In genomic region chr1:152185544-152186391, GRCh38 we compare ENCODE assay signal across 8 cellular contexts. TPM values are rescaled to one million over a fixed set of nuclear protein-coding genes. Genes with fewer than 3 reads are reported as not detected.
A peak's percentile ranks its signal among the peaks of the same experiment; 100 is the strongest.
DNase-seq lines count a peak whose midpoint lies in the region; ATAC-seq, FAIRE-seq and TF ChIP-seq lines count a peak whose summit lies in the region.

No MANE protein-coding gene starts in this region.

- DNase-seq in NCI-H1417 (lab: John Stamatoyannopoulos, UW): peak; percentile 29 to 73 (median 65)
- no peak for DNase-seq in NCI-H1417 treated with DMSO at 0.1 percent for 48 hours (lab: John Stamatoyannopoulos, UW)
- DNase-seq in Jurkat, Clone E6-1 (ENCODE audit: low read depth, low spot score): peak; percentile 55
- DNase-seq in RCC 7860 (ENCODE audit: low spot score): peak; percentile 75
- DNase-seq in activated naive CD4-positive, alpha-beta T cell treated with anti-CD3 and anti-CD28 coated beads, Interleukin-2, amount 50 U/mL, for 16 hours: peak; percentile 16
- peak in 3 of 5 donors; percentile 15 to 28 (median 27) for DNase-seq in heart left ventricle
- peak; percentile 46 for DNase-seq in retina

- H3K27ac ChIP-seq in heart left ventricle: no peak overlapping the region

- no peaks in the 10 kb centered on the region for H3K9me3 ChIP-seq in heart left ventricle

- FAIRE-seq in RCC 7860 (lab: Jason Lieb, UNC): peak; percentile 61

- TF ChIP-seq CTCF in heart left ventricle (IDR thresholded peaks at IDR 0.05): peak; percentile 62 to 84 (median 77)

- H3K36me3 ChIP-seq in heart left ventricle: no peaks in the 10 kb centered on the region

- intact Hi-C loops in heart left ventricle (cut with DNase I): loop anchor here (1.0 to 10.0 kb wide), 13 partner anchors 42 to 272 kb away; no protein-coding TSS in a partner anchor

- H3K4me1 ChIP-seq in heart left ventricle: peaks cover 0 to 10% (median 0%) of the 10 kb centered on the region in 12 donors

- peaks cover 0 to 6% (median 0%) of the 10 kb centered on the region in 9 donors for H3K27me3 ChIP-seq in heart left ventricle

- 32 to 37% (median 33%) methylated on average over 8 of the region's 8 CpGs for WGBS in heart left ventricle, 4 donors

- H3K4me3 ChIP-seq in Jurkat, Clone E6-1 (ENCODE audit: low read length): no peak overlapping the region
- no peak overlapping the region for H3K4me3 ChIP-seq in heart left ventricle

- ATAC-seq in heart left ventricle (peak in 3 of 4 donors; percentile 61 to 75 (median 64)), GM19035 (IDR thresholded peaks at IDR 0.05; ENCODE audit: unreplicated experiment) (no peak)

- no peak for TF ChIP-seq POLR2A in heart left ventricle (IDR thresholded peaks at IDR 0.05)

RNA-seq across cellular contexts. Expression of gene RPTN, which starts 26.7 kb away (rescaled TPM):
- polyA plus RNA-seq in Jurkat, Clone E6-1 (2012; ENCODE audit: insufficient read depth, insufficient read length): not detected
- total RNA-seq in heart left ventricle: not detected
- polyA plus RNA-seq in heart left ventricle: not detected

RNA-seq across cellular contexts. Expression of gene HRNR, which starts 38.2 kb away (rescaled TPM):
- polyA plus RNA-seq in Jurkat, Clone E6-1 (2012; ENCODE audit: insufficient read depth, insufficient read length): not detected
- not detected for total RNA-seq in heart left ventricle
- under 1 TPM in 1 of 2 donors, not detected in 1; 0.04 TPM for polyA plus RNA-seq in heart left ventricle
